In genomic region chr2:172985139-172985874, GRCh38 we compare ENCODE assay signal across 9 cellular contexts.
DNase-seq lines count a peak whose midpoint lies in the region; ATAC-seq and TF ChIP-seq lines count a peak whose summit lies in the region.
"Had no signal": no experiment of that assay in that cellular context is flagged by ENCODE, and none has a peak within 500 bp of the region (broad histone marks: within the 10 kb centered on the region; RNA-seq: fewer than 3 reads in every experiment).

No MANE protein-coding gene starts in this region.

- peaks cover 13% of the 10 kb centered on the region for H3K4me1 Mint-ChIP-seq in activated naive CD4-positive, alpha-beta T cell treated with anti-CD3 and anti-CD28 coated beads for 36 hours (ENCODE audit: low read depth)

- POLR2A ChIA-PET in A673 (lab: Charles Lee; ENCODE audit: low non-redundant PET) = no interaction called here

- no peak overlapping the region for H3K4me3 Mint-ChIP-seq in activated naive CD4-positive, alpha-beta T cell treated with anti-CD3 and anti-CD28 coated beads for 36 hours
- H3K4me3 Mint-ChIP-seq: CD8-positive, alpha-beta T cell had no signal

- H3K9me3 ChIP-seq in RWPE2 (ENCODE audit: severe bottlenecking) = no peaks in the 10 kb centered on the region
- H3K9me3 ChIP-seq in left ventricle myocardium inferior (replicated peaks) = no peaks in the 10 kb centered on the region
- no peaks in the 10 kb centered on the region for H3K9me3 ChIP-seq in upper lobe of left lung
- no peaks in the 10 kb centered on the region for H3K9me3 ChIP-seq in esophagus muscularis mucosa
- no peaks in the 10 kb centered on the region for H3K9me3 ChIP-seq in sigmoid colon
- no peaks in the 10 kb centered on the region for H3K9me3 ChIP-seq in A673 (ENCODE audit: low read depth, low read length, poor library complexity, severe bottlenecking)

- no peaks in the 10 kb centered on the region for H3K9me3 Mint-ChIP-seq in activated naive CD4-positive, alpha-beta T cell treated with anti-CD3 and anti-CD28 coated beads for 36 hours
- H3K9me3 Mint-ChIP-seq: CD8-positive, alpha-beta T cell had no signal

- no peak for TF ChIP-seq POLR2A in upper lobe of left lung (IDR thresholded peaks at IDR 0.05)
- no peak for TF ChIP-seq POLR2A in esophagus muscularis mucosa (IDR thresholded peaks at IDR 0.05; ENCODE audit: low read depth)
- TF ChIP-seq POLR2A in sigmoid colon (IDR thresholded peaks at IDR 0.05) = no peak

- peak overlapping the region; percentile 43 for H3K27ac Mint-ChIP-seq in activated naive CD4-positive, alpha-beta T cell treated with anti-CD3 and anti-CD28 coated beads for 36 hours
- H3K27ac Mint-ChIP-seq: CD8-positive, alpha-beta T cell had no signal

- H3K27me3 ChIP-seq in RWPE2 (ENCODE audit: insufficient read depth, poor library complexity, severe bottlenecking) = no peaks in the 10 kb centered on the region
- H3K27me3 ChIP-seq in left ventricle myocardium inferior (ENCODE audit: low read depth) = no peaks in the 10 kb centered on the region
- no peaks in the 10 kb centered on the region for H3K27me3 ChIP-seq in upper lobe of left lung
- no peaks in the 10 kb centered on the region for H3K27me3 ChIP-seq in esophagus muscularis mucosa
- no peaks in the 10 kb centered on the region for H3K27me3 ChIP-seq in sigmoid colon
- H3K27me3 ChIP-seq in A673 (replicated peaks; ENCODE audit: insufficient read depth, low read depth, low read length, poor library complexity) = peaks cover 5% of the 10 kb centered on the region

- no peaks in the 10 kb centered on the region for H3K36me3 ChIP-seq in RWPE2 (ENCODE audit: low read depth)
- H3K36me3 ChIP-seq in left ventricle myocardium inferior = peaks cover 13% of the 10 kb centered on the region
- peaks cover 0 to 12% (median 0%) of the 10 kb centered on the region in 4 donors for H3K36me3 ChIP-seq in upper lobe of left lung
- peaks cover 0 to 18% (median 0%) of the 10 kb centered on the region in 4 donors for H3K36me3 ChIP-seq in esophagus muscularis mucosa
- H3K36me3 ChIP-seq in sigmoid colon = no peaks in the 10 kb centered on the region
- no peaks in the 10 kb centered on the region for H3K36me3 ChIP-seq in A673 (ENCODE audit: insufficient read depth, low read length, poor library complexity, severe bottlenecking)

- ATAC-seq in RWPE2 (ENCODE audit: low read depth) (peak; percentile 99), upper lobe of left lung (ENCODE audit: low FRiP score in 2 of 2) (peak; percentile 64 to 88)
- ATAC-seq: CD8-positive, alpha-beta T cell had no signal

- no TSS peak for BruUV-seq in A673 (replicated peaks; lab: Mats Ljungman, UMichigan)

- peaks cover 14% of the 10 kb centered on the region for H3K4me1 ChIP-seq in RWPE2 (ENCODE audit: insufficient read depth, poor library complexity, severe bottlenecking)
- peaks cover 18% of the 10 kb centered on the region for H3K4me1 ChIP-seq in left ventricle myocardium inferior
- H3K4me1 ChIP-seq in upper lobe of left lung = peaks cover 13 to 17% (median 14%) of the 10 kb centered on the region in 4 donors
- peaks cover 7 to 13% (median 8%) of the 10 kb centered on the region in 4 donors for H3K4me1 ChIP-seq in esophagus muscularis mucosa
- H3K4me1 ChIP-seq in sigmoid colon = peaks cover 0 to 9% (median 3%) of the 10 kb centered on the region in 4 donors
- no peaks in the 10 kb centered on the region for H3K4me1 ChIP-seq in A673 (ENCODE audit: insufficient read depth, low read length, poor library complexity, severe bottlenecking)

- WGBS in upper lobe of left lung, 2 donors = 26 to 35% methylated on average over 12 of the region's 12 CpGs
- WGBS in esophagus muscularis mucosa = 59% methylated on average over 12 of the region's 12 CpGs
- WGBS in sigmoid colon, 2 donors = 65 to 71% methylated on average over 12 of the region's 12 CpGs

- H3K27ac ChIP-seq in RWPE2 (ENCODE audit: poor library complexity, severe bottlenecking) (peak overlapping the region; percentile 60), left ventricle myocardium inferior (replicated peaks) (peak overlapping the region; percentile 64), upper lobe of left lung (peak overlapping the region; percentile 21 to 55 (median 41)), esophagus muscularis mucosa (replicated peaks in 1 of 4) (no peak overlapping the region), sigmoid colon (peak overlapping the region in 1 of 4 donors; percentile 31), A673 (ENCODE audit: low read depth, low read length, poor library complexity, severe bottlenecking) (no peak overlapping the region)

- TF ChIP-seq EP300 in upper lobe of left lung (IDR thresholded peaks at IDR 0.05) = peak in 1 of 4 donors; percentile 9
- no peak for TF ChIP-seq EP300 in esophagus muscularis mucosa (IDR thresholded peaks at IDR 0.05)
- no peak for TF ChIP-seq EP300 in sigmoid colon (IDR thresholded peaks at IDR 0.05)

- no peak for TF ChIP-seq CTCF in RWPE2 (IDR thresholded peaks at IDR 0.05; ENCODE audit: poor library complexity, severe bottlenecking)
- no peak for TF ChIP-seq CTCF in left ventricle myocardium inferior (IDR thresholded peaks at IDR 0.05; ENCODE audit: borderline replicate concordance)
- no peak for TF ChIP-seq CTCF in upper lobe of left lung (IDR thresholded peaks at IDR 0.05)
- TF ChIP-seq CTCF in esophagus muscularis mucosa (IDR thresholded peaks at IDR 0.05) = no peak
- no peak for TF ChIP-seq CTCF in sigmoid colon (IDR thresholded peaks at IDR 0.05)
- TF ChIP-seq CTCF in A673 (conservative IDR thresholded peaks at IDR 0.05; ENCODE audit: low read depth, low read length) = no peak

- no peaks in the 10 kb centered on the region for H3K27me3 Mint-ChIP-seq in activated naive CD4-positive, alpha-beta T cell treated with anti-CD3 and anti-CD28 coated beads for 36 hours (ENCODE audit: low read depth)

- CTCF ChIA-PET in activated naive CD4-positive, alpha-beta T cell treated with anti-CD3 and anti-CD28 coated beads for 36 hours (lab: Charles Lee) = interaction anchor here (1.0 to 1.1 kb wide), 2 partner anchors 42 to 53 kb away, joined by 3 read pairs; no protein-coding TSS in a partner anchor
- CTCF ChIA-PET in A673 (lab: Charles Lee) = no interaction called here

- no peak for DNase-seq in activated naive CD4-positive, alpha-beta T cell treated with anti-CD3 and anti-CD28 coated beads for 36 hours
- no peak for DNase-seq in activated naive CD4-positive, alpha-beta T cell (lab: John Stamatoyannopoulos, UW)
- peak; percentile 71 for DNase-seq in RWPE2 (ENCODE audit: low spot score)
- peak; percentile 31 for DNase-seq in left ventricle myocardium inferior
- peak; percentile 8 to 82 for DNase-seq in upper lobe of left lung
- DNase-seq in esophagus muscularis mucosa (ENCODE audit: extremely low spot score) = no peak
- DNase-seq in sigmoid colon = no peak
- DNase-seq in A673 (ENCODE audit: low spot score) = no peak
- DNase-seq: CD8-positive, alpha-beta T cell had no signal

- H3K4me3 ChIP-seq in RWPE2 (ENCODE audit: severe bottlenecking) (no peak overlapping the region), left ventricle myocardium inferior (no peak overlapping the region), upper lobe of left lung (peak overlapping the region in 1 of 4 donors; percentile 3), esophagus muscularis mucosa (no peak overlapping the region), sigmoid colon (no peak overlapping the region), A673 (ENCODE audit: low read depth, low read length, poor library complexity, severe bottlenecking) (no peak overlapping the region)

- intact Hi-C loops in activated naive CD4-positive, alpha-beta T cell treated with anti-CD3 and anti-CD28 coated beads for 36 hours (cut with micrococcal nuclease) = loop anchor here (2.0 to 5.0 kb wide), 3 partner anchors 15 to 147 kb away; no protein-coding TSS in a partner anchor
- intact Hi-C loops in left ventricle myocardium inferior (cut with micrococcal nuclease) = no loop called here
- intact Hi-C loops in esophagus muscularis mucosa (cut with DNase I) = no loop called here
- intact Hi-C loops in sigmoid colon (cut with DNase I) = no loop called here
- intact Hi-C loops in A673 (cut with micrococcal nuclease; ENCODE audit: unreplicated experiment) = no loop called here

- H3K36me3 Mint-ChIP-seq in activated naive CD4-positive, alpha-beta T cell treated with anti-CD3 and anti-CD28 coated beads for 36 hours (ENCODE audit: low read depth) = no peaks in the 10 kb centered on the region
- H3K36me3 Mint-ChIP-seq: CD8-positive, alpha-beta T cell had no signal

Comparison
In these comparisons a context has a peak if more than half of its experiments do, and no peak if none do; other contexts are left out.
1. DNase-seq: peak in RWPE2 (single experiment), left ventricle myocardium inferior (single experiment) and upper lobe of left lung (2 of 2); none in activated naive CD4-positive, alpha-beta T cell treated with anti-CD3 and anti-CD28 coated beads for 36 hours (single experiment), activated naive CD4-positive, alpha-beta T cell (0 of 4), esophagus muscularis mucosa (single experiment), sigmoid colon (single experiment) and A673 (single experiment).
2. H3K27ac ChIP-seq: peak in RWPE2 (single experiment), left ventricle myocardium inferior (single experiment) and upper lobe of left lung (4 of 4); none in esophagus muscularis mucosa (0 of 4) and A673 (single experiment).